ENCODE assay signal across 9 cellular contexts in genomic region chr6:35731736-35732532, GRCh38. TPM values are rescaled to one million over a fixed set of nuclear protein-coding genes. Genes with fewer than 3 reads are reported as not detected.
DNase-seq lines count a peak whose midpoint lies in the region; ATAC-seq and TF ChIP-seq lines count a peak whose summit lies in the region.
"Had no signal": no experiment of that assay in that cellular context is flagged by ENCODE, and none has a peak within 500 bp of the region (broad histone marks: within the 10 kb centered on the region; RNA-seq: fewer than 3 reads in every experiment).

No MANE protein-coding gene starts in this region.

- WGBS in lower leg skin, 2 donors: 1% methylated on average over 43 to 61 of the region's 61 CpGs

- no peak for TF ChIP-seq CTCF in AG09309 (IDR thresholded peaks at IDR 0.05; ENCODE audit: control insufficient read depth, insufficient read depth, low read depth, low read length, missing control alignments)
- TF ChIP-seq CTCF in lower leg skin (IDR thresholded peaks at IDR 0.05): no peak

- no peak for TF ChIP-seq POLR2A in lower leg skin (IDR thresholded peaks at IDR 0.05)

- peak overlapping the region; percentile 82 for H3K4me3 ChIP-seq in AG09309 (ENCODE audit: control insufficient read depth, low read depth, low read length)
- H3K4me3 ChIP-seq in lower leg skin (ENCODE audit: low read depth, poor library complexity, severe bottlenecking): no peak overlapping the region

- intact Hi-C loops in lower leg skin (cut with DNase I; ENCODE audit: low total_unique reads): no loop called here

- ATAC-seq in GM18867 (IDR thresholded peaks at IDR 0.05; ENCODE audit: unreplicated experiment) (peak; percentile 53), HG03103 (IDR thresholded peaks at IDR 0.05; ENCODE audit: low read depth, unreplicated experiment) (peak; percentile 46)

- DNase-seq in AG09309 (ENCODE audit: low read depth): no peak
- DNase-seq in NCI-H526 (lab: John Stamatoyannopoulos, UW): peak; percentile 67 to 91
- peak; percentile 96 for DNase-seq in activated CD4-positive, alpha-beta T cell treated with anti-CD3 and anti-CD28 coated beads, Interleukin-2, amount 50 U/mL, for 48 hours
- peak; percentile 84 to 92 for DNase-seq in dermis microvascular lymphatic vessel endothelial cell (ENCODE audit: low read depth in 2 of 2)
- peak; percentile 96 to 100 for DNase-seq in lower leg skin (ENCODE audit: low spot score in 2 of 2)
- peak; percentile 93 for DNase-seq in stimulated activated CD4-positive, alpha-beta T cell treated with anti-CD3 and anti-CD28 coated beads, Interleukin-4, amount 100 ng/mL, for 24 hours

RNA-seq across cellular contexts. Expression of gene ARMC12, which starts 4.9 kb away (rescaled TPM):
- total RNA-seq in dermis microvascular lymphatic vessel endothelial cell (0.25 and 0.39 TPM in 2 replicates), lower leg skin (under 1 TPM in 1 of 4 donors, not detected in 3; 0.52 TPM)

RNA-seq across cellular contexts. Expression of gene FKBP5, which starts 43.2 kb away (rescaled TPM):
- total RNA-seq in dermis microvascular lymphatic vessel endothelial cell (37.9 and 40.3 TPM in 2 replicates), lower leg skin (100 to 1,000 TPM; 166 to 278 (median 238) TPM)

RNA-seq across cellular contexts. Expression of gene CLPSL2, which starts 44.5 kb away (rescaled TPM):
- total RNA-seq in dermis microvascular lymphatic vessel endothelial cell: not detected in 2 replicates
- total RNA-seq in lower leg skin: not detected
- total RNA-seq: T-helper 2 cell treated with Interferon-gamma antibody and Interleukin-4, amounts not matched to agents 100 ng/mL and 5 ng/mL, for 36 hours had no signal

RNA-seq across cellular contexts. Expression of gene CLPSL1, which starts 48.9 kb away (rescaled TPM):
- total RNA-seq in dermis microvascular lymphatic vessel endothelial cell: not detected in 2 replicates
- not detected for total RNA-seq in lower leg skin
- total RNA-seq: T-helper 2 cell treated with Interferon-gamma antibody and Interleukin-4, amounts not matched to agents 100 ng/mL and 5 ng/mL, for 36 hours had no signal
